In the genomic region with DNA sequence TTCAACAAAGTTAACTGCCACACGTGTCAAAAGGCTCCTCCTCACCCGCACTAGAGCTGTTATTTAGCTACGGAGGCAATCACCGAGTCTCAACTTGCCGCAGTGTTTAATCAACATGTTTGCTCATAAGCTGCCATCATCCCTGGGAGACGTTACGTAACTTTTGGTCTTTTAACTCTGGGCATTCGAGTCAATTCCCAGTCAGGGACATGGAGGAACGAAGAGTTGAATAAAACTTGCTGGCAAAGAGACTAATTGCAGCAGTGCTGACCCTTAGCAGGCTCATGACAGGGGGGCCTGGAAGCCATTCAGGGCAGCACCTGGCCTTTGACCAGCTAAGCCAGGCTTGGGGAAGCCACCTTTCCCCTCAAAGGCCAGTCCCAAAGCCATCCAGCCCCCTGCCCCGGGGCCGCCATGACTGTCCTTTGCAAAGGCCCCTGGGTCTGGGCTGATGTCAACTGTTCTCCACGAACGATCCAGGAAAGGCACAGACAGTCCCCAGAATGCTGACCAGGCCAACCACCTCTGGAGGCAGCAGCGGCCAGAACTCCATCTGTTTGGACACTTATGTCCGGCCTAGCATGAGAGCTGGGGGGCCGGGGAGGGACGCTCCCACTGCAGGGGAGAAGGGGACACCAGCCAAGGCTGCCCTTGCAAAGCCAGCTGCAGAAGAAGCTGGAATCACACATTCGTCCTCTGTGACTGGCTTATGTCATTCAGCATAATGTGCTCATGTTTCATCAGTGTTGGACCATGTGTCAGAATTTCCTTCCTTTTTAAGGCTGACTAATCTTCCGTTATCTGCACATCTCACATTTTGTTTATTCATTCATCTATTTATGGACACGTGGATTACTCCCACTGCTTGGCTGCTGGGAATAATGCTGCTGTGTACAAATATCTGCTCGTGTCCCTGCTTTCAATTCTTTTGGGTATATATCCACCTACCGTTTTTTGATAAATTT, we compare ENCODE assay signal across 1 cellular context.
TF ChIP-seq lines count a peak whose summit lies in the region.

No MANE protein-coding gene starts in this region.

TF ChIP-seq in HepG2, 621 proteins besides CTCF, POLR2A, EP300 and RAD21 (continued from another document and continues in another):
- TF ChIP-seq, protein P1, sequence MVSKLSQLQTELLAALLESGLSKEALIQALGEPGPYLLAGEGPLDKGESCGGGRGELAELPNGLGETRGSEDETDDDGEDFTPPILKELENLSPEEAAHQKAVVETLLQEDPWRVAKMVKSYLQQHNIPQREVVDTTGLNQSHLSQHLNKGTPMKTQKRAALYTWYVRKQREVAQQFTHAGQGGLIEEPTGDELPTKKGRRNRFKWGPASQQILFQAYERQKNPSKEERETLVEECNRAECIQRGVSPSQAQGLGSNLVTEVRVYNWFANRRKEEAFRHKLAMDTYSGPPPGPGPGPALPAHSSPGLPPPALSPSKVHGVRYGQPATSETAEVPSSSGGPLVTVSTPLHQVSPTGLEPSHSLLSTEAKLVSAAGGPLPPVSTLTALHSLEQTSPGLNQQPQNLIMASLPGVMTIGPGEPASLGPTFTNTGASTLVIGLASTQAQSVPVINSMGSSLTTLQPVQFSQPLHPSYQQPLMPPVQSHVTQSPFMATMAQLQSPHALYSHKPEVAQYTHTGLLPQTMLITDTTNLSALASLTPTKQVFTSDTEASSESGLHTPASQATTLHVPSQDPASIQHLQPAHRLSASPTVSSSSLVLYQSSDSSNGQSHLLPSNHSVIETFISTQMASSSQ (IDR thresholded peaks at IDR 0.05; ENCODE audit: low read depth), result 0 out of 2 replicates have a peak, but pooled peaks have one; percentile 40
- TF ChIP-seq, protein P1 (CRISPR knock-in tag; IDR thresholded peaks at IDR 0.05; ENCODE audit: borderline replicate concordance), result peak; percentile 63; the same call in 1 of the 2 replicates
- TF ChIP-seq, protein P2, sequence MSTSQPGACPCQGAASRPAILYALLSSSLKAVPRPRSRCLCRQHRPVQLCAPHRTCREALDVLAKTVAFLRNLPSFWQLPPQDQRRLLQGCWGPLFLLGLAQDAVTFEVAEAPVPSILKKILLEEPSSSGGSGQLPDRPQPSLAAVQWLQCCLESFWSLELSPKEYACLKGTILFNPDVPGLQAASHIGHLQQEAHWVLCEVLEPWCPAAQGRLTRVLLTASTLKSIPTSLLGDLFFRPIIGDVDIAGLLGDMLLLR (CRISPR knock-in tag; IDR thresholded peaks at IDR 0.05), result no peak
- TF ChIP-seq NFYB (CRISPR knock-in tag; IDR thresholded peaks at IDR 0.05), result no peak
- peak; percentile 39; the same call in 1 of the 2 replicates for TF ChIP-seq PITX1 (CRISPR knock-in tag; IDR thresholded peaks at IDR 0.05)
- TF ChIP-seq AGO1 (IDR thresholded peaks at IDR 0.05; ENCODE audit: low read depth, low read length, poor library complexity, severe bottlenecking), result no peak
- TF ChIP-seq HMG20B (CRISPR knock-in tag; conservative IDR thresholded peaks at IDR 0.05), result 0 out of 2 replicates have a peak, but pooled peaks have one; percentile 60
- TF ChIP-seq, protein P3, sequence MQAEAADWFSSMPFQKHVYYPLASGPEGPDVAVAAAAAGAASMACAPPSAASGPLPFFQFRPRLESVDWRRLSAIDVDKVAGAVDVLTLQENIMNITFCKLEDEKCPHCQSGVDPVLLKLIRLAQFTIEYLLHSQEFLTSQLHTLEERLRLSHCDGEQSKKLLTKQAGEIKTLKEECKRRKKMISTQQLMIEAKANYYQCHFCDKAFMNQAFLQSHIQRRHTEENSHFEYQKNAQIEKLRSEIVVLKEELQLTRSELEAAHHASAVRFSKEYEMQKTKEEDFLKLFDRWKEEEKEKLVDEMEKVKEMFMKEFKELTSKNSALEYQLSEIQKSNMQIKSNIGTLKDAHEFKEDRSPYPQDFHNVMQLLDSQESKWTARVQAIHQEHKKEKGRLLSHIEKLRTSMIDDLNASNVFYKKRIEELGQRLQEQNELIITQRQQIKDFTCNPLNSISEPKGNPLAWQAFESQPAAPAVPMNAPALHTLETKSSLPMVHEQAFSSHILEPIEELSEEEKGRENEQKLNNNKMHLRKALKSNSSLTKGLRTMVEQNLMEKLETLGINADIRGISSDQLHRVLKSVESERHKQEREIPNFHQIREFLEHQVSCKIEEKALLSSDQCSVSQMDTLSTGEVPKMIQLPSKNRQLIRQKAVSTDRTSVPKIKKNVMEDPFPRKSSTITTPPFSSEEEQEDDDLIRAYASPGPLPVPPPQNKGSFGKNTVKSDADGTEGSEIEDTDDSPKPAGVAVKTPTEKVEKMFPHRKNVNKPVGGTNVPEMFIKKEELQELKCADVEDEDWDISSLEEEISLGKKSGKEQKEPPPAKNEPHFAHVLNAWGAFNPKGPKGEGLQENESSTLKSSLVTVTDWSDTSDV (CRISPR knock-in tag; IDR thresholded peaks at IDR 0.05), result no peak
- TF ChIP-seq, protein P4, sequence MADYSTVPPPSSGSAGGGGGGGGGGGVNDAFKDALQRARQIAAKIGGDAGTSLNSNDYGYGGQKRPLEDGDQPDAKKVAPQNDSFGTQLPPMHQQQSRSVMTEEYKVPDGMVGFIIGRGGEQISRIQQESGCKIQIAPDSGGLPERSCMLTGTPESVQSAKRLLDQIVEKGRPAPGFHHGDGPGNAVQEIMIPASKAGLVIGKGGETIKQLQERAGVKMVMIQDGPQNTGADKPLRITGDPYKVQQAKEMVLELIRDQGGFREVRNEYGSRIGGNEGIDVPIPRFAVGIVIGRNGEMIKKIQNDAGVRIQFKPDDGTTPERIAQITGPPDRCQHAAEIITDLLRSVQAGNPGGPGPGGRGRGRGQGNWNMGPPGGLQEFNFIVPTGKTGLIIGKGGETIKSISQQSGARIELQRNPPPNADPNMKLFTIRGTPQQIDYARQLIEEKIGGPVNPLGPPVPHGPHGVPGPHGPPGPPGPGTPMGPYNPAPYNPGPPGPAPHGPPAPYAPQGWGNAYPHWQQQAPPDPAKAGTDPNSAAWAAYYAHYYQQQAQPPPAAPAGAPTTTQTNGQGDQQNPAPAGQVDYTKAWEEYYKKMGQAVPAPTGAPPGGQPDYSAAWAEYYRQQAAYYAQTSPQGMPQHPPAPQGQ (CRISPR knock-in tag; IDR thresholded peaks at IDR 0.05; ENCODE audit: borderline replicate concordance), result no peak
- no peak for TF ChIP-seq KLF13 (CRISPR knock-in tag; IDR thresholded peaks at IDR 0.05)
- no peak for TF ChIP-seq ZNF572 (CRISPR knock-in tag; IDR thresholded peaks at IDR 0.05)
- no peak for TF ChIP-seq ZNF207 (IDR thresholded peaks at IDR 0.05; ENCODE audit: borderline replicate concordance)
- peak; percentile 68; the same call in 1 of the 2 replicates for TF ChIP-seq MED13 (CRISPR knock-in tag; IDR thresholded peaks at IDR 0.05)
- no peak for TF ChIP-seq SSRP1 (CRISPR knock-in tag; IDR thresholded peaks at IDR 0.05)
- TF ChIP-seq, protein P5, sequence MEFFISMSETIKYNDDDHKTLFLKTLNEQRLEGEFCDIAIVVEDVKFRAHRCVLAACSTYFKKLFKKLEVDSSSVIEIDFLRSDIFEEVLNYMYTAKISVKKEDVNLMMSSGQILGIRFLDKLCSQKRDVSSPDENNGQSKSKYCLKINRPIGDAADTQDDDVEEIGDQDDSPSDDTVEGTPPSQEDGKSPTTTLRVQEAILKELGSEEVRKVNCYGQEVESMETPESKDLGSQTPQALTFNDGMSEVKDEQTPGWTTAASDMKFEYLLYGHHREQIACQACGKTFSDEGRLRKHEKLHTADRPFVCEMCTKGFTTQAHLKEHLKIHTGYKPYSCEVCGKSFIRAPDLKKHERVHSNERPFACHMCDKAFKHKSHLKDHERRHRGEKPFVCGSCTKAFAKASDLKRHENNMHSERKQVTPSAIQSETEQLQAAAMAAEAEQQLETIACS (CRISPR knock-in tag; IDR thresholded peaks at IDR 0.05), result no peak
- TF ChIP-seq DNMT3B (CRISPR knock-in tag; conservative IDR thresholded peaks at IDR 0.05), result 0 out of 2 replicates have a peak, but pooled peaks have one; percentile 31
- no peak for TF ChIP-seq NFIB (CRISPR knock-in tag; IDR thresholded peaks at IDR 0.05; ENCODE audit: borderline replicate concordance)
- TF ChIP-seq RFXANK (CRISPR knock-in tag; IDR thresholded peaks at IDR 0.05), result no peak
- TF ChIP-seq CENPT (CRISPR knock-in tag; IDR thresholded peaks at IDR 0.05; ENCODE audit: low read depth), result no peak
- no peak for TF ChIP-seq SP1 (IDR thresholded peaks at IDR 0.05)
- TF ChIP-seq SP1 (CRISPR knock-in tag; IDR thresholded peaks at IDR 0.05), result no peak
- TF ChIP-seq PLRG1 (conservative IDR thresholded peaks at IDR 0.05), result no peak
- no peak; the same call in 1 of the 2 replicates for TF ChIP-seq DPF2 (CRISPR knock-in tag; IDR thresholded peaks at IDR 0.05; ENCODE audit: borderline replicate concordance, low read depth)
- peak; percentile 69; the same call in 1 of the 2 replicates for TF ChIP-seq TBX3 (IDR thresholded peaks at IDR 0.05; ENCODE audit: borderline replicate concordance)
- TF ChIP-seq, protein P6, sequence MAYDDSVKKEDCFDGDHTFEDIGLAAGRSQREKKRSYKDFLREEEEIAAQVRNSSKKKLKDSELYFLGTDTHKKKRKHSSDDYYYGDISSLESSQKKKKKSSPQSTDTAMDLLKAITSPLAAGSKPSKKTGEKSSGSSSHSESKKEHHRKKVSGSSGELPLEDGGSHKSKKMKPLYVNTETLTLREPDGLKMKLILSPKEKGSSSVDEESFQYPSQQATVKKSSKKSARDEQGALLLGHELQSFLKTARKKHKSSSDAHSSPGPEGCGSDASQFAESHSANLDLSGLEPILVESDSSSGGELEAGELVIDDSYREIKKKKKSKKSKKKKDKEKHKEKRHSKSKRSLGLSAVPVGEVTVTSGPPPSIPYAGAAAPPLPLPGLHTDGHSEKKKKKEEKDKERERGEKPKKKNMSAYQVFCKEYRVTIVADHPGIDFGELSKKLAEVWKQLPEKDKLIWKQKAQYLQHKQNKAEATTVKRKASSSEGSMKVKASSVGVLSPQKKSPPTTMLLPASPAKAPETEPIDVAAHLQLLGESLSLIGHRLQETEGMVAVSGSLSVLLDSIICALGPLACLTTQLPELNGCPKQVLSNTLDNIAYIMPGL (CRISPR knock-in tag; IDR thresholded peaks at IDR 0.05; ENCODE audit: borderline replicate concordance in 1 of 2, low read depth in 1 of 2), result peak; percentile 27 to 57; a peak in 2 of 4 replicates
- TF ChIP-seq ZNF644 (CRISPR knock-in tag; IDR thresholded peaks at IDR 0.05; ENCODE audit: low read depth), result peak; percentile 97
- TF ChIP-seq ZNF790 (CRISPR knock-in tag; IDR thresholded peaks at IDR 0.05; ENCODE audit: borderline replicate concordance), result no peak
- TF ChIP-seq ZMYM4 (CRISPR knock-in tag; IDR thresholded peaks at IDR 0.05), result peak; percentile 85
- no peak for TF ChIP-seq ZNF432 (CRISPR knock-in tag; IDR thresholded peaks at IDR 0.05; ENCODE audit: borderline replicate concordance)
- TF ChIP-seq, protein P7, sequence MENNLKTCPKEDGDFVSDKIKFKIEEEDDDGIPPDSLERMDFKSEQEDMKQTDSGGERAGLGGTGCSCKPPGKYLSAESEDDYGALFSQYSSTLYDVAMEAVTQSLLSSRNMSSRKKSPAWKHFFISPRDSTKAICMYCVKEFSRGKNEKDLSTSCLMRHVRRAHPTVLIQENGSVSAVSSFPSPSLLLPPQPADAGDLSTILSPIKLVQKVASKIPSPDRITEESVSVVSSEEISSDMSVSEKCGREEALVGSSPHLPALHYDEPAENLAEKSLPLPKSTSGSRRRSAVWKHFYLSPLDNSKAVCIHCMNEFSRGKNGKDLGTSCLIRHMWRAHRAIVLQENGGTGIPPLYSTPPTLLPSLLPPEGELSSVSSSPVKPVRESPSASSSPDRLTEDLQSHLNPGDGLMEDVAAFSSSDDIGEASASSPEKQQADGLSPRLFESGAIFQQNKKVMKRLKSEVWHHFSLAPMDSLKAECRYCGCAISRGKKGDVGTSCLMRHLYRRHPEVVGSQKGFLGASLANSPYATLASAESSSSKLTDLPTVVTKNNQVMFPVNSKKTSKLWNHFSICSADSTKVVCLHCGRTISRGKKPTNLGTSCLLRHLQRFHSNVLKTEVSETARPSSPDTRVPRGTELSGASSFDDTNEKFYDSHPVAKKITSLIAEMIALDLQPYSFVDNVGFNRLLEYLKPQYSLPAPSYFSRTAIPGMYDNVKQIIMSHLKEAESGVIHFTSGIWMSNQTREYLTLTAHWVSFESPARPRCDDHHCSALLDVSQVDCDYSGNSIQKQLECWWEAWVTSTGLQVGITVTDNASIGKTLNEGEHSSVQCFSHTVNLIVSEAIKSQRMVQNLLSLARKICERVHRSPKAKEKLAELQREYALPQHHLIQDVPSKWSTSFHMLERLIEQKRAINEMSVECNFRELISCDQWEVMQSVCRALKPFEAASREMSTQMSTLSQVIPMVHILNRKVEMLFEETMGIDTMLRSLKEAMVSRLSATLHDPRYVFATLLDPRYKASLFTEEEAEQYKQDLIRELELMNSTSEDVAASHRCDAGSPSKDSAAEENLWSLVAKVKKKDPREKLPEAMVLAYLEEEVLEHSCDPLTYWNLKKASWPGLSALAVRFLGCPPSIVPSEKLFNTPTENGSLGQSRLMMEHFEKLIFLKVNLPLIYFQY (CRISPR knock-in tag; IDR thresholded peaks at IDR 0.05; ENCODE audit: borderline replicate concordance), result 0 out of 2 replicates have a peak, but pooled peaks have one; percentile 56
- no peak for TF ChIP-seq AHR (CRISPR knock-in tag; IDR thresholded peaks at IDR 0.05)
- TF ChIP-seq, protein P8, sequence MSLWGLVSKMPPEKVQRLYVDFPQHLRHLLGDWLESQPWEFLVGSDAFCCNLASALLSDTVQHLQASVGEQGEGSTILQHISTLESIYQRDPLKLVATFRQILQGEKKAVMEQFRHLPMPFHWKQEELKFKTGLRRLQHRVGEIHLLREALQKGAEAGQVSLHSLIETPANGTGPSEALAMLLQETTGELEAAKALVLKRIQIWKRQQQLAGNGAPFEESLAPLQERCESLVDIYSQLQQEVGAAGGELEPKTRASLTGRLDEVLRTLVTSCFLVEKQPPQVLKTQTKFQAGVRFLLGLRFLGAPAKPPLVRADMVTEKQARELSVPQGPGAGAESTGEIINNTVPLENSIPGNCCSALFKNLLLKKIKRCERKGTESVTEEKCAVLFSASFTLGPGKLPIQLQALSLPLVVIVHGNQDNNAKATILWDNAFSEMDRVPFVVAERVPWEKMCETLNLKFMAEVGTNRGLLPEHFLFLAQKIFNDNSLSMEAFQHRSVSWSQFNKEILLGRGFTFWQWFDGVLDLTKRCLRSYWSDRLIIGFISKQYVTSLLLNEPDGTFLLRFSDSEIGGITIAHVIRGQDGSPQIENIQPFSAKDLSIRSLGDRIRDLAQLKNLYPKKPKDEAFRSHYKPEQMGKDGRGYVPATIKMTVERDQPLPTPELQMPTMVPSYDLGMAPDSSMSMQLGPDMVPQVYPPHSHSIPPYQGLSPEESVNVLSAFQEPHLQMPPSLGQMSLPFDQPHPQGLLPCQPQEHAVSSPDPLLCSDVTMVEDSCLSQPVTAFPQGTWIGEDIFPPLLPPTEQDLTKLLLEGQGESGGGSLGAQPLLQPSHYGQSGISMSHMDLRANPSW (CRISPR knock-in tag; IDR thresholded peaks at IDR 0.05; ENCODE audit: borderline replicate concordance), result no peak
- TF ChIP-seq ZNF672 (CRISPR knock-in tag; IDR thresholded peaks at IDR 0.05), result no peak
- TF ChIP-seq ZNF839 (CRISPR knock-in tag; IDR thresholded peaks at IDR 0.05; ENCODE audit: borderline replicate concordance), result no peak
- TF ChIP-seq NPAS2 (CRISPR knock-in tag; IDR thresholded peaks at IDR 0.05; ENCODE audit: borderline replicate concordance), result no peak
